33 cellular contexts compared by ENCODE assay signal in genomic region chr15:77713281-77713680, GRCh38.
DNase-seq lines count a peak whose midpoint lies in the region; ATAC-seq and TF ChIP-seq lines count a peak whose summit lies in the region.
"Had no signal": no experiment of that assay in that cellular context is flagged by ENCODE, and none has a peak within 500 bp of the region (broad histone marks: within the 10 kb centered on the region; RNA-seq: fewer than 3 reads in every experiment).

No MANE protein-coding gene starts in this region.

- POLR2A ChIA-PET in RWPE1 (lab: Yijun Ruan, JAX; ENCODE audit: low non-redundant PET), result no interaction called here

- intact Hi-C loops in Right ventricle myocardium inferior (cut with DNase I), result no loop called here
- intact Hi-C loops in Right ventricle myocardium superior (cut with DNase I), result loop anchor here (10.0 kb wide), 1 partner anchor 62 kb away; no protein-coding TSS in a partner anchor

- H3K4me3 Mint-ChIP-seq in activated T-cell treated with anti-CD3 and anti-CD28 coated beads, Interleukin-2, amount 50 U/mL, for 4 hours, result no peak overlapping the region
- H3K4me3 Mint-ChIP-seq: B cell; CD14-positive monocyte; CD4-positive, alpha-beta memory T cell; CD4-positive, alpha-beta T cell; CD4-positive, CD25-positive, alpha-beta regulatory T cell; CD8-positive, alpha-beta memory T cell; CD8-positive, alpha-beta T cell had no signal

- peak overlapping the region; percentile 44 for H3K27ac ChIP-seq in temporal lobe (ENCODE audit: low read depth, low read length)
- no peak overlapping the region for H3K27ac ChIP-seq in RWPE1
- H3K27ac ChIP-seq: 22Rv1; A549; BLaER1; BLaER1 treated with 17β-estradiol and CSF1 and Interleukin-3, amounts not matched to agents 10 nM and 100 nM; C4-2B had no signal

- ATAC-seq in Right ventricle myocardium inferior (no peak), Right ventricle myocardium superior (ENCODE audit: poor library complexity) (no peak)
- ATAC-seq in activated T-cell treated with anti-CD3 and anti-CD28 coated beads, Interleukin-2, amount 50 U/mL, for 4 hours, result no peak
- ATAC-seq: A549; CD8-positive, alpha-beta T cell had no signal

- no peaks in the 10 kb centered on the region for H3K9me3 Mint-ChIP-seq in activated T-cell treated with anti-CD3 and anti-CD28 coated beads, Interleukin-2, amount 50 U/mL, for 4 hours
- H3K9me3 Mint-ChIP-seq: CD4-positive, alpha-beta memory T cell; CD4-positive, alpha-beta T cell; CD8-positive, alpha-beta T cell had no signal

- no peaks in the 10 kb centered on the region for H3K36me3 Mint-ChIP-seq in activated T-cell treated with anti-CD3 and anti-CD28 coated beads, Interleukin-2, amount 50 U/mL, for 4 hours (ENCODE audit: insufficient read depth)
- H3K36me3 Mint-ChIP-seq: CD14-positive monocyte; CD4-positive, alpha-beta memory T cell; CD4-positive, CD25-positive, alpha-beta regulatory T cell; CD8-positive, alpha-beta memory T cell; CD8-positive, alpha-beta T cell had no signal

- no peaks in the 10 kb centered on the region for H3K4me1 Mint-ChIP-seq in activated T-cell treated with anti-CD3 and anti-CD28 coated beads, Interleukin-2, amount 50 U/mL, for 4 hours (ENCODE audit: low read depth)
- H3K4me1 Mint-ChIP-seq: B cell; CD14-positive monocyte; CD4-positive, alpha-beta memory T cell; CD8-positive, alpha-beta memory T cell had no signal

- peaks cover 28% of the 10 kb centered on the region for H3K27me3 Mint-ChIP-seq in activated T-cell treated with anti-CD3 and anti-CD28 coated beads, Interleukin-2, amount 50 U/mL, for 4 hours (ENCODE audit: low read depth)

- TF ChIP-seq CTCF in RWPE1 (conservative IDR thresholded peaks at IDR 0.05; ENCODE audit: low read depth), result no peak

- DNase-seq in Right ventricle myocardium inferior (ENCODE audit: missing footprints), result peak; percentile 42
- no peak for DNase-seq in Right ventricle myocardium superior
- peak; percentile 23 for DNase-seq in Ammon's horn (ENCODE audit: low spot score)
- no peak for DNase-seq in RWPE1 (ENCODE audit: low spot score)
- no peak for DNase-seq in activated T-cell treated with anti-CD3 and anti-CD28 coated beads, Interleukin-2, amount 50 U/mL, for 4 hours
- DNase-seq: 8988T; ACHN; AML-193; BE2C; C1 segment of cervical spinal cord; Caco-2; Calu3; CD4-positive, alpha-beta memory T cell; CD4-positive, alpha-beta T cell; CD4-positive, CD25-positive, alpha-beta regulatory T cell; CD8-positive, alpha-beta memory T cell; CD8-positive, alpha-beta T cell; COR-L47; DMS 273 treated with DMSO at 0.1 percent for 48 hours; DMS153; DMS53; DMS79; DMS79 treated with DMSO at 0.1 percent for 48 hours; DND-41; EL had no signal

- CTCF ChIA-PET in RWPE1 (lab: Yijun Ruan, JAX), result no interaction called here

Comparison
In these comparisons a context has a peak if more than half of its experiments do, and no peak if none do; other contexts are left out.
1. DNase-seq: peak in Right ventricle myocardium inferior (single experiment) and Ammon's horn (single experiment); none in Right ventricle myocardium superior (single experiment), RWPE1 (single experiment) and activated T-cell treated with anti-CD3 and anti-CD28 coated beads, Interleukin-2, amount 50 U/mL, for 4 hours (single experiment).